ENCODE assay signal across 33 cellular contexts in the genomic region with DNA sequence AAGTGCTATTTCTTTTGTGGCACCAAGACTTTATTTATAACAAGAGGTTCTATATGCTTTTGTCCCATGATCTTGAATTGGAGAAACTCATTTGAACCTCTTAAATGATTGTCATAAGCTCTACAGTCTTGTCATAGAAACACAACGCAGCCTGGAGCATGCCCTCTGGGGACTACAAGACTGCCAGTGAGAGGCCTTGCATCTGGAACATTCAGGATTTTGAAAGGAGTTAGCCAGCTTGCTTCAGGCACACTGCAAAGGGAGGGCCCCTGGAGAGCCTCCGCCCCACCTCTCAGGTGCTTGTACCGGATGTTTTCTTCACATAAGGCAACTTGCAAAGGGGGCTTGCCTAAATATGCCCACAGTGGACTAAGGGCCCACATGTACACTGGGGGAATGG.
A peak's percentile ranks its signal among the peaks of the same experiment; 100 is the strongest.
DNase-seq lines count a peak whose midpoint lies in the region; ATAC-seq and TF ChIP-seq lines count a peak whose summit lies in the region.
"Had no signal": no experiment of that assay in that cellular context is flagged by ENCODE, and none has a peak within 500 bp of the region (broad histone marks: within the 10 kb centered on the region; RNA-seq: fewer than 3 reads in every experiment).

No MANE protein-coding gene starts in this region.

- H3K27me3 Mint-ChIP-seq in GM23338 (ENCODE audit: insufficient read depth, low read depth, poor library complexity) (no peaks in the 10 kb centered on the region), WTC11 (ENCODE audit: low read depth) (no peaks in the 10 kb centered on the region), immature natural killer cell (ENCODE audit: low read depth in 3 of 3) (peaks cover 0 to 3% (median 0%) of the 10 kb centered on the region in 3 donors)
- H3K27me3 Mint-ChIP-seq: B cell; CD4-positive, alpha-beta memory T cell; CD4-positive, CD25-positive, alpha-beta regulatory T cell; CD8-positive, alpha-beta memory T cell had no signal

- H3K4me3 ChIP-seq in GM23338: no peak overlapping the region
- no peak overlapping the region for H3K4me3 ChIP-seq in colonic mucosa
- H3K4me3 ChIP-seq: A549; BLaER1; BLaER1 treated with 17β-estradiol and CSF1 and Interleukin-3, amounts not matched to agents 10 nM and 100 nM had no signal

- CTCF ChIA-PET in WTC11 (lab: Charles Lee): no interaction called here

- POLR2A ChIA-PET in WTC11 (lab: Charles Lee): no interaction called here

- no peak overlapping the region for H3K9ac ChIP-seq in colonic mucosa (ENCODE audit: low read depth in 2 of 2, low read length in 2 of 2)
- H3K9ac ChIP-seq: BLaER1; BLaER1 treated with 17β-estradiol and CSF1 and Interleukin-3, amounts not matched to agents 10 nM and 100 nM had no signal

- no peaks in the 10 kb centered on the region for H3K9me3 Mint-ChIP-seq in GM23338
- no peaks in the 10 kb centered on the region for H3K9me3 Mint-ChIP-seq in WTC11
- peaks cover 0 to 10% (median 3%) of the 10 kb centered on the region in 6 donors for H3K9me3 Mint-ChIP-seq in immature natural killer cell
- H3K9me3 Mint-ChIP-seq: CD4-positive, alpha-beta memory T cell; CD4-positive, alpha-beta T cell; CD8-positive, alpha-beta memory T cell; CD8-positive, alpha-beta T cell had no signal

- intact Hi-C loops in cardiac septum (cut with DNase I) (no loop called here), Right ventricle myocardium superior (cut with DNase I) (no loop called here), colonic mucosa (cut with DNase I) (no loop called here)

- no peak overlapping the region for H3K27ac ChIP-seq in GM23338 (ENCODE audit: low read depth)
- no peak overlapping the region for H3K27ac ChIP-seq in colonic mucosa
- H3K27ac ChIP-seq: 22Rv1; A549; BLaER1; BLaER1 treated with 17β-estradiol and CSF1 and Interleukin-3, amounts not matched to agents 10 nM and 100 nM; C4-2B had no signal

- H3K27me3 ChIP-seq in GM23338 (ENCODE audit: insufficient read depth) (no peaks in the 10 kb centered on the region), colonic mucosa (no peaks in the 10 kb centered on the region)
- H3K27me3 ChIP-seq: BE2C; BLaER1; BLaER1 treated with 17β-estradiol and CSF1 and Interleukin-3, amounts not matched to agents 10 nM and 100 nM had no signal

- no peak overlapping the region for H3K27ac Mint-ChIP-seq in GM23338
- no peak overlapping the region for H3K27ac Mint-ChIP-seq in WTC11
- no peak overlapping the region for H3K27ac Mint-ChIP-seq in immature natural killer cell
- H3K27ac Mint-ChIP-seq: B cell; CD14-positive monocyte; CD4-positive, alpha-beta memory T cell; CD4-positive, alpha-beta T cell; CD4-positive, CD25-positive, alpha-beta regulatory T cell; CD8-positive, alpha-beta memory T cell; CD8-positive, alpha-beta T cell had no signal

- no peaks in the 10 kb centered on the region for H4K20me1 ChIP-seq in GM23338 (replicated peaks; ENCODE audit: insufficient read depth)
- H4K20me1 ChIP-seq: BLaER1; BLaER1 treated with 17β-estradiol and CSF1 and Interleukin-3, amounts not matched to agents 10 nM and 100 nM had no signal

- no peaks in the 10 kb centered on the region; the same call in none of the 2 replicates for H3K9me2 ChIP-seq in GM23338 (ENCODE audit: insufficient read depth)

- TF ChIP-seq CTCF in GM23338 (conservative IDR thresholded peaks at IDR 0.05; ENCODE audit: low read depth in 2 of 2) (no peak), WTC11 (IDR thresholded peaks at IDR 0.05) (no peak), colonic mucosa (IDR thresholded peaks at IDR 0.05) (no peak)

- no peak overlapping the region for H3K4me3 Mint-ChIP-seq in GM23338
- no peak overlapping the region for H3K4me3 Mint-ChIP-seq in WTC11
- no peak overlapping the region for H3K4me3 Mint-ChIP-seq in immature natural killer cell
- H3K4me3 Mint-ChIP-seq: B cell; CD14-positive monocyte; CD4-positive, alpha-beta memory T cell; CD4-positive, alpha-beta T cell; CD4-positive, CD25-positive, alpha-beta regulatory T cell; CD8-positive, alpha-beta memory T cell; CD8-positive, alpha-beta T cell had no signal

- H2AFZ ChIP-seq in GM23338: 0 out of 2 replicates have a peak overlapping the region, but pooled peaks have one; percentile 13

- no peak overlapping the region for H3K4me2 ChIP-seq in GM23338
- H3K4me2 ChIP-seq: A549; BLaER1; BLaER1 treated with 17β-estradiol and CSF1 and Interleukin-3, amounts not matched to agents 10 nM and 100 nM had no signal

- DNase-seq in cardiac septum (ENCODE audit: low spot score) (peak; percentile 73), Right ventricle myocardium superior (no peak), GM23338 (ENCODE audit: low spot score) (no peak), WTC11 (ENCODE audit: low spot score) (no peak), colonic mucosa (no peak), immature natural killer cell (no peak)
- DNase-seq: 8988T; ACHN; AML-193; BE2C; C1 segment of cervical spinal cord; Caco-2; Calu3; CD4-positive, alpha-beta memory T cell; CD4-positive, alpha-beta T cell; CD4-positive, CD25-positive, alpha-beta regulatory T cell; CD8-positive, alpha-beta memory T cell; CD8-positive, alpha-beta T cell; COR-L47; DMS 273 treated with DMSO at 0.1 percent for 48 hours; DMS153; DMS53; DMS79; DMS79 treated with DMSO at 0.1 percent for 48 hours; DND-41; EL had no signal

- H3K36me3 Mint-ChIP-seq in GM23338 (ENCODE audit: low read depth) (no peaks in the 10 kb centered on the region), WTC11 (no peaks in the 10 kb centered on the region), immature natural killer cell (no peaks in the 10 kb centered on the region)
- H3K36me3 Mint-ChIP-seq: CD14-positive monocyte; CD4-positive, alpha-beta memory T cell; CD4-positive, CD25-positive, alpha-beta regulatory T cell; CD8-positive, alpha-beta memory T cell; CD8-positive, alpha-beta T cell had no signal

- H3K4me1 ChIP-seq in GM23338 (ENCODE audit: insufficient read depth): peaks cover 12% of the 10 kb centered on the region; the same call in 1 of the 2 replicates
- no peaks in the 10 kb centered on the region for H3K4me1 ChIP-seq in colonic mucosa
- H3K4me1 ChIP-seq: A549; BE2C; BLaER1; BLaER1 treated with 17β-estradiol and CSF1 and Interleukin-3, amounts not matched to agents 10 nM and 100 nM; Caco-2 had no signal

- H3K36me3 ChIP-seq in GM23338 (ENCODE audit: insufficient read depth) (no peaks in the 10 kb centered on the region), colonic mucosa (no peaks in the 10 kb centered on the region)
- H3K36me3 ChIP-seq: BE2C; BLaER1; BLaER1 treated with 17β-estradiol and CSF1 and Interleukin-3, amounts not matched to agents 10 nM and 100 nM had no signal

- H3K4me1 Mint-ChIP-seq in GM23338: peaks cover 13% of the 10 kb centered on the region; the same call in 2 of the 3 replicates
- peaks cover 24% of the 10 kb centered on the region for H3K4me1 Mint-ChIP-seq in WTC11
- no peaks in the 10 kb centered on the region for H3K4me1 Mint-ChIP-seq in immature natural killer cell
- H3K4me1 Mint-ChIP-seq: B cell; CD14-positive monocyte; CD4-positive, alpha-beta memory T cell; CD4-positive, CD25-positive, alpha-beta regulatory T cell; CD8-positive, alpha-beta memory T cell had no signal

- H3K9me3 ChIP-seq in colonic mucosa: no peaks in the 10 kb centered on the region
- H3K9me3 ChIP-seq: A549; BE2C; BLaER1; BLaER1 treated with 17β-estradiol and CSF1 and Interleukin-3, amounts not matched to agents 10 nM and 100 nM; Caco-2 had no signal

- no peak for ATAC-seq in Right ventricle myocardium superior (ENCODE audit: poor library complexity)
- ATAC-seq in GM23338: peak; percentile 29; the same call in 1 of the 3 replicates
- peak; percentile 64 for ATAC-seq in WTC11
- ATAC-seq: A549; CD8-positive, alpha-beta T cell had no signal

- H3F3A ChIP-seq in GM23338 (replicated peaks; ENCODE audit: low read depth): no peaks in the 10 kb centered on the region

- no peaks in the 10 kb centered on the region for H3K79me2 ChIP-seq in GM23338 (replicated peaks; ENCODE audit: insufficient read depth)

TF ChIP-seq in GM23338, 12 proteins besides CTCF, POLR2A, EP300 and RAD21 (continues in another document):
- TF ChIP-seq, protein P1, sequence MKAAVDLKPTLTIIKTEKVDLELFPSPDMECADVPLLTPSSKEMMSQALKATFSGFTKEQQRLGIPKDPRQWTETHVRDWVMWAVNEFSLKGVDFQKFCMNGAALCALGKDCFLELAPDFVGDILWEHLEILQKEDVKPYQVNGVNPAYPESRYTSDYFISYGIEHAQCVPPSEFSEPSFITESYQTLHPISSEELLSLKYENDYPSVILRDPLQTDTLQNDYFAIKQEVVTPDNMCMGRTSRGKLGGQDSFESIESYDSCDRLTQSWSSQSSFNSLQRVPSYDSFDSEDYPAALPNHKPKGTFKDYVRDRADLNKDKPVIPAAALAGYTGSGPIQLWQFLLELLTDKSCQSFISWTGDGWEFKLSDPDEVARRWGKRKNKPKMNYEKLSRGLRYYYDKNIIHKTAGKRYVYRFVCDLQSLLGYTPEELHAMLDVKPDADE (IDR thresholded peaks at IDR 0.05): no peak
- TF ChIP-seq ZNF331 (CRISPR knock-in tag; IDR thresholded peaks at IDR 0.05; ENCODE audit: low read depth) (no peak), JUNB (IDR thresholded peaks at IDR 0.05; ENCODE audit: unreplicated experiment) (no peak)

TF ChIP-seq in WTC11, 78 proteins besides CTCF, POLR2A, EP300 and RAD21:
- TF ChIP-seq, protein P2, sequence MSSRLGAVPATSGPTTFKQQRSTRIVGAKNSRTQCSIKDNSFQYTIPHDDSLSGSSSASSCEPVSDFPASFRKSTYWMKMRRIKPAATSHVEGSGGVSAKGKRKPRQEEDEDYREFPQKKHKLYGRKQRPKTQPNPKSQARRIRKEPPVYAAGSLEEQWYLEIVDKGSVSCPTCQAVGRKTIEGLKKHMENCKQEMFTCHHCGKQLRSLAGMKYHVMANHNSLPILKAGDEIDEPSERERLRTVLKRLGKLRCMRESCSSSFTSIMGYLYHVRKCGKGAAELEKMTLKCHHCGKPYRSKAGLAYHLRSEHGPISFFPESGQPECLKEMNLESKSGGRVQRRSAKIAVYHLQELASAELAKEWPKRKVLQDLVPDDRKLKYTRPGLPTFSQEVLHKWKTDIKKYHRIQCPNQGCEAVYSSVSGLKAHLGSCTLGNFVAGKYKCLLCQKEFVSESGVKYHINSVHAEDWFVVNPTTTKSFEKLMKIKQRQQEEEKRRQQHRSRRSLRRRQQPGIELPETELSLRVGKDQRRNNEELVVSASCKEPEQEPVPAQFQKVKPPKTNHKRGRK (CRISPR knock-in tag; IDR thresholded peaks at IDR 0.05; ENCODE audit: borderline replicate concordance): no peak
